Comparison of ENCODE assay signal across 17 cellular contexts in the genomic region with DNA sequence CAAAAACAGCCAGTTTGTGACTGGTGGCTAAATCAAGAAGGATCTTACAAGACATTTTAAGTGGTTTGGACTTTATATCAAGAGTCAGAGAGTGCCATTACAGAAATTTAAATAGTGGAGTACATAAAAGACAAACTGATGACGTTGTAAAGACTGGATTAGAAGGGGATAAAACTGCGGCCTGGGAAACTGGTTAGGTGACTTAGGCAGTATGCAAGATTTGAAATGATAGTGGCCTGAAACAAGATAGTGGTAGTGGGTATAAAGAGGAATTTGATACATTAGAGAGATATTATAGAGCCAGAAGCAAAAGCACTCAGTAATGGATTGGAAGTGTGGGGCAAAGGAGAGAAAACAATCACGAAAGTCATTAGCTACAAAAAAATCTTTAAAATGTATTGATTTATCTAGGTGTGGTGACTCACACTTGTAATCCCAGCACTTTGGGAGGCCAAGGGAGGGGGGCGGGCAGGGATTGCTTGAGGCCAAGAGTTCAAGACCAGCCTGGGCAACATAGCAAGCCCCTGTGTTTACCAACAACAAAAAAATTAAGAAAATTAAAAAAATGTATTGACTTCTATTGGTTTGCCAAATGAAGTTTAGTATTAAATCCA. TPM values are rescaled to one million over a fixed set of nuclear protein-coding genes. Genes with fewer than 3 reads are reported as not detected.
DNase-seq lines count a peak whose midpoint lies in the region; ATAC-seq and TF ChIP-seq lines count a peak whose summit lies in the region.
"Had no signal": no experiment of that assay in that cellular context is flagged by ENCODE, and none has a peak within 500 bp of the region (broad histone marks: within the 10 kb centered on the region; RNA-seq: fewer than 3 reads in every experiment).

No MANE protein-coding gene starts in this region.

- no peak overlapping the region for H3K4me3 ChIP-seq in stomach

- H3K4me1 ChIP-seq in stomach: peaks cover 13 to 43% (median 25%) of the 10 kb centered on the region in 4 donors

- TF ChIP-seq CTCF in stomach (IDR thresholded peaks at IDR 0.05): no peak

- H3K27ac Mint-ChIP-seq in activated naive CD4-positive, alpha-beta T cell treated with anti-CD3 and anti-CD28 coated beads, Interleukin-2, amount 50 U/mL, for 24 hours: no peak overlapping the region

- H3K9me3 Mint-ChIP-seq in activated naive CD4-positive, alpha-beta T cell treated with anti-CD3 and anti-CD28 coated beads, Interleukin-2, amount 50 U/mL, for 24 hours: no peaks in the 10 kb centered on the region

- H3K4me1 Mint-ChIP-seq in activated naive CD4-positive, alpha-beta T cell treated with anti-CD3 and anti-CD28 coated beads, Interleukin-2, amount 50 U/mL, for 24 hours: peaks cover 14% of the 10 kb centered on the region

- no peaks in the 10 kb centered on the region for H3K36me3 ChIP-seq in stomach
- H3K36me3 ChIP-seq: gastroesophageal sphincter, neutrophil, spleen, upper lobe of left lung had no signal

- H3K36me3 Mint-ChIP-seq in activated naive CD4-positive, alpha-beta T cell treated with anti-CD3 and anti-CD28 coated beads, Interleukin-2, amount 50 U/mL, for 24 hours: peaks cover 1% of the 10 kb centered on the region

- peak overlapping the region in 2 of 5 donors; percentile 25 to 94 for H3K27ac ChIP-seq in stomach
- H3K27ac ChIP-seq: neutrophil, SK-N-MC had no signal

- no peaks in the 10 kb centered on the region for H3K9me3 ChIP-seq in stomach
- H3K9me3 ChIP-seq: gastroesophageal sphincter, neutrophil, spleen, upper lobe of left lung had no signal

- TF ChIP-seq POLR2A in stomach (IDR thresholded peaks at IDR 0.05): no peak

- peak; percentile 35 for ATAC-seq in left colon
- no peak for ATAC-seq in GM21526 (IDR thresholded peaks at IDR 0.05; ENCODE audit: low FRiP score, unreplicated experiment)
- ATAC-seq: gastroesophageal sphincter had no signal

- DNase-seq in activated naive CD4-positive, alpha-beta T cell (lab: John Stamatoyannopoulos, UW): no peak
- DNase-seq in NCI-H82 treated with DMSO at 0.1 percent for 48 hours (lab: John Stamatoyannopoulos, UW; ENCODE audit: unreplicated experiment) (peak; percentile 24), left colon (peak; percentile 39 to 42), stomach (peak; percentile 55), NCI-H1930 (lab: John Stamatoyannopoulos, UW) (no peak), kidney tubule cell (ENCODE audit: low spot score) (no peak)
- DNase-seq: DND-41; effector CD8-positive, alpha-beta T cell; kidney glomerular epithelial cell; NK-92 treated with Interleukin-12 subunit alpha and Interleukin-12 subunit beta, amount 100 ng/mL, for 24 hours; spleen had no signal

- H3K27me3 ChIP-seq in stomach: peaks cover 0 to 8% (median 0%) of the 10 kb centered on the region in 3 donors
- H3K27me3 ChIP-seq: upper lobe of left lung had no signal

- H3K27me3 Mint-ChIP-seq in activated naive CD4-positive, alpha-beta T cell treated with anti-CD3 and anti-CD28 coated beads, Interleukin-2, amount 50 U/mL, for 24 hours: peaks cover 40% of the 10 kb centered on the region

- intact Hi-C loops in left colon (cut with DNase I, micrococcal nuclease): no loop called here
- intact Hi-C loops in stomach (cut with DNase I; ENCODE audit: low total_unique reads): no loop called here

- H3K4me3 Mint-ChIP-seq in activated naive CD4-positive, alpha-beta T cell treated with anti-CD3 and anti-CD28 coated beads, Interleukin-2, amount 50 U/mL, for 24 hours: peak overlapping the region; percentile 23

- TF ChIP-seq EP300 in stomach (IDR thresholded peaks at IDR 0.05): no peak

- WGBS in stomach, 5 donors: 44 to 66% (median 53%) methylated on average over 4 of the region's 4 CpGs

RNA-seq across cellular contexts. Expression of a gene that starts 1.6 kb away (rescaled TPM):
- total RNA-seq in left colon: 10 to 100 TPM; 76.9 to 78.3 TPM
- total RNA-seq in stomach: 10 to 100 TPM; 14.6 to 80.4 (median 58.5) TPM
- polyA plus RNA-seq in stomach: 10 to 100 TPM; 16.2 to 40.2 (median 20.1) TPM

Comparison
In these comparisons a context has a peak if more than half of its experiments do, and no peak if none do; other contexts are left out.
1. DNase-seq: peak in NCI-H82 treated with DMSO at 0.1 percent for 48 hours (single experiment), left colon (2 of 2) and stomach (single experiment); none in activated naive CD4-positive, alpha-beta T cell (0 of 4), NCI-H1930 (0 of 2) and kidney tubule cell (single experiment).